Comparison of ENCODE assay signal across 28 cellular contexts in genomic region chr10:12491491-12491890, GRCh38.
"Had no signal": no experiment of that assay in that cellular context is flagged by ENCODE, and none has a peak within 500 bp of the region (broad histone marks: within the 10 kb centered on the region; RNA-seq: fewer than 3 reads in every experiment).

No MANE protein-coding gene starts in this region.

- H3K4me3 ChIP-seq: esophagus squamous epithelium, gastrocnemius medialis, heart right ventricle, left lung, lower lobe of right lung, mucosa of descending colon had no signal

- H3K27ac Mint-ChIP-seq: dendritic cell treated with granulocyte-macrophage colony-stimulating factor and Interleukin-4, amounts not matched to agents 40 ng/mL and 50 ng/mL, for 4 days; effector memory CD8-positive, alpha-beta T cell; endodermal cell; mesothelial cell of epicardium; naive thymus-derived CD8-positive, alpha-beta T cell had no signal

- H3K36me3 Mint-ChIP-seq: mesothelial cell of epicardium; naive B cell; naive thymus-derived CD8-positive, alpha-beta T cell had no signal

- H3K9me3 ChIP-seq: esophagus squamous epithelium, gastrocnemius medialis, heart right ventricle, left lung, lower lobe of right lung, mucosa of descending colon had no signal

- H3K27ac ChIP-seq: epithelial cell of prostate, esophagus squamous epithelium, gastrocnemius medialis, heart right ventricle, left lung, lower lobe of right lung had no signal

- H3K4me1 ChIP-seq: esophagus squamous epithelium, gastrocnemius medialis, heart right ventricle, left lung, lower lobe of right lung had no signal

- DNase-seq: cortex of kidney; effector CD8-positive, alpha-beta T cell; effector memory CD8-positive, alpha-beta T cell; endodermal cell; erythroblast; esophagus squamous epithelium; foreskin fibroblast; foreskin melanocyte; gastrocnemius medialis; glutamatergic neuron; head of caudate nucleus; heart right ventricle; hippocampal formation; left cardiac atrium; left lung; left ventricle myocardium superior; lower lobe of right lung; mesenchymal stem cell; mucosa of descending colon; naive B cell; naive thymus-derived CD8-positive, alpha-beta T cell had no signal

- FAIRE-seq: endometrium, islet of Langerhans, keratinocyte had no signal

- H3K36me3 ChIP-seq: esophagus squamous epithelium, gastrocnemius medialis, heart right ventricle, left lung, lower lobe of right lung had no signal

- H3K4me3 Mint-ChIP-seq: dendritic cell treated with granulocyte-macrophage colony-stimulating factor and Interleukin-4, amounts not matched to agents 40 ng/mL and 50 ng/mL, for 4 days; effector memory CD8-positive, alpha-beta T cell; endodermal cell; mesothelial cell of epicardium; naive B cell; naive thymus-derived CD8-positive, alpha-beta T cell had no signal

- ATAC-seq: effector memory CD8-positive, alpha-beta T cell; esophagus mucosa; gastrocnemius medialis; heart right ventricle; left cardiac atrium; left lung; left ventricle myocardium superior; lower lobe of right lung; mucosa of descending colon; naive thymus-derived CD8-positive, alpha-beta T cell had no signal

- H3K27me3 Mint-ChIP-seq: dendritic cell treated with granulocyte-macrophage colony-stimulating factor and Interleukin-4, amounts not matched to agents 40 ng/mL and 50 ng/mL, for 4 days; effector memory CD8-positive, alpha-beta T cell; naive B cell; naive thymus-derived CD8-positive, alpha-beta T cell had no signal

- H3K27me3 ChIP-seq: esophagus squamous epithelium, gastrocnemius medialis, heart right ventricle had no signal

- H3K9me3 Mint-ChIP-seq: dendritic cell treated with granulocyte-macrophage colony-stimulating factor and Interleukin-4, amounts not matched to agents 40 ng/mL and 50 ng/mL, for 4 days; effector memory CD8-positive, alpha-beta T cell; mesothelial cell of epicardium; naive B cell; naive thymus-derived CD8-positive, alpha-beta T cell had no signal
